Comparison of ENCODE assay signal across 8 cellular contexts in the genomic region with DNA sequence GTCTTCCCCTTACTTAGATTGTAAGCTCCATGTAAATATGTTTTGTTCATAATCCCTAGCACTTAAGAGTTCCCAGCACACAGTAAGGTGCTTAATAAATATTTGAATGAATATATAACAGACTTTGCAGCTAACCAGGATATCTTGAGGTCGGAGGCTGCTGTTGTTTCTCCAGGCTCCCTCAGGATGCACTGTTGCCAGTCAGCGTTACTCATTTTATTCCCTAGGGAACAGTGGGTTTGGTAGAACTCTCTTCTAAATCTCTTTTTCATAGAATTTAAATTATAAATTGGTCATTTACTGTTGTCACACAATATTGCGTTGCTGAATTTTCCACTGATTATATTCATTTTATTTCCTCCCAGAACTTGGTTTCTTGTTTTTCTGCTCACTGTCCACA. TPM values are rescaled to one million over a fixed set of nuclear protein-coding genes. Genes with fewer than 3 reads are reported as not detected.
DNase-seq lines count a peak whose midpoint lies in the region; ATAC-seq and TF ChIP-seq lines count a peak whose summit lies in the region.

No MANE protein-coding gene starts in this region.

- H3K4me1 Mint-ChIP-seq in natural killer cell = peaks cover 18 to 22% of the 10 kb centered on the region in 2 donors

- in situ Hi-C loops in G401 (cut with HindIII; ENCODE audit: low sequenced_read_pairs) = no loop called here

- TF ChIP-seq CTCF in BJ (IDR thresholded peaks at IDR 0.05; ENCODE audit: insufficient read depth, low read depth, low read length) (no peak), choroid plexus epithelial cell (conservative IDR thresholded peaks at IDR 0.05; ENCODE audit: low read depth, low read length) (no peak), natural killer cell (IDR thresholded peaks at IDR 0.05) (no peak)

- H3K27me3 ChIP-seq in BJ (ENCODE audit: control insufficient read depth, insufficient read depth, low read length) = no peaks in the 10 kb centered on the region
- no peaks in the 10 kb centered on the region for H3K27me3 ChIP-seq in Karpas-422 (ENCODE audit: low read length)

- no peak for ATAC-seq in natural killer cell
- no peak for ATAC-seq in sciatic nerve

- peak overlapping the region; percentile 40 for H2AFZ ChIP-seq in Karpas-422 (ENCODE audit: low read length)

- peak overlapping the region; percentile 86 for H3K4me2 ChIP-seq in Karpas-422 (ENCODE audit: low read depth, low read length, poor library complexity, severe bottlenecking)

- no peaks in the 10 kb centered on the region for H3K27me3 Mint-ChIP-seq in natural killer cell (ENCODE audit: low read depth in 2 of 2)

- H3K9me2 ChIP-seq in Karpas-422 (replicated peaks; ENCODE audit: insufficient read depth, low read length) = no peaks in the 10 kb centered on the region

- POLR2A ChIA-PET in BJ (lab: Charles Lee) = interaction anchor here (0.7 to 1.4 kb wide), 2 partner anchors 21 to 55 kb away, joined by 3 to 4 read pairs; partner anchors contain the start of gene NAT10

- H4K20me1 ChIP-seq in Karpas-422 (ENCODE audit: insufficient read depth, low read depth, low read length) = peaks cover 10% of the 10 kb centered on the region

- H3K27ac Mint-ChIP-seq in natural killer cell = peak overlapping the region; percentile 95 to 96

- H3K4me3 Mint-ChIP-seq in natural killer cell = peak overlapping the region; percentile 88

- H3K79me2 ChIP-seq in Karpas-422 (ENCODE audit: low read length) = peaks cover 34% of the 10 kb centered on the region

- H3K4me3 ChIP-seq in BJ (ENCODE audit: low read depth, low read length) = peak overlapping the region; percentile 97
- H3K4me3 ChIP-seq in Karpas-422 (ENCODE audit: low read length) = peak overlapping the region; percentile 81
- peak overlapping the region; percentile 97 for H3K4me3 ChIP-seq in choroid plexus epithelial cell (ENCODE audit: low read depth, low read length)

- H3K36me3 Mint-ChIP-seq in natural killer cell = no peaks in the 10 kb centered on the region

- H3K36me3 ChIP-seq in BJ (ENCODE audit: control insufficient read depth, insufficient read depth, low read length) = peaks cover 2% of the 10 kb centered on the region; the same call in 1 of the 2 replicates
- H3K36me3 ChIP-seq in Karpas-422 (ENCODE audit: insufficient read depth, low read length) = peaks cover 23% of the 10 kb centered on the region; the same call in 1 of the 2 replicates

- no peaks in the 10 kb centered on the region for H3K9me3 Mint-ChIP-seq in natural killer cell

- H3K27ac ChIP-seq in Karpas-422 (ENCODE audit: low read length) = peak overlapping the region; percentile 90

- H3K9ac ChIP-seq in Karpas-422 (ENCODE audit: low read length) = peak overlapping the region; percentile 100

- intact Hi-C loops in natural killer cell (cut with micrococcal nuclease) = loop anchor here (5.0 to 10.0 kb wide), 4 partner anchors 37 to 1156 kb away; partner anchors contain the start of genes ABTB2, QSER1 and TCP11L1
- intact Hi-C loops in sciatic nerve (cut with DNase I) = no loop called here

- CTCF ChIA-PET in BJ (lab: Yijun Ruan, JAX) = no interaction called here

- H3K9me3 ChIP-seq in Karpas-422 (ENCODE audit: low read length) = no peaks in the 10 kb centered on the region

- DNase-seq in BJ (ENCODE audit: low read depth) = no peak
- peak; percentile 57 for DNase-seq in Karpas-422
- DNase-seq in choroid plexus epithelial cell (ENCODE audit: low read depth) = peak; percentile 55
- DNase-seq in natural killer cell = no peak
- DNase-seq in SIG-M5 (lab: John Stamatoyannopoulos, UW) = no peak
- DNase-seq in G401 (ENCODE audit: low spot score) = no peak
- DNase-seq in sciatic nerve (ENCODE audit: low spot score) = no peak
- no peak for DNase-seq in RPMI8226

- H3K4me1 ChIP-seq in Karpas-422 (ENCODE audit: low read length) = peaks cover 29% of the 10 kb centered on the region

RNA-seq across cellular contexts. Expression of gene CAPRIN1, which starts 1.0 kb away (rescaled TPM):
- 183 and 195 TPM in 2 replicates for polyA plus RNA-seq in BJ (2011; rRNA removed)
- polyA minus RNA-seq in BJ (2011; rRNA and poly(A)+ RNA removed) = 256 and 364 TPM in 2 replicates
- 195 and 234 TPM in 2 replicates for total RNA-seq in Karpas-422 (2014; rRNA removed; shearing (Covaris generic); ENCODE audit: low replicate concordance)
- total RNA-seq in natural killer cell (100 to 1,000 TPM; 118 to 158 (median 137) TPM), sciatic nerve (167 TPM)
- total RNA-seq in G401 (2014; rRNA removed; shearing (Covaris generic)) = 145 and 188 TPM in 2 replicates

RNA-seq across cellular contexts. Expression of gene NAT10, which starts 54.9 kb away (rescaled TPM):
- 31.6 and 35.0 TPM in 2 replicates for polyA plus RNA-seq in BJ (2011; rRNA removed)
- 32.1 and 44.4 TPM in 2 replicates for polyA minus RNA-seq in BJ (2011; rRNA and poly(A)+ RNA removed)
- 45.0 and 61.0 TPM in 2 replicates for total RNA-seq in Karpas-422 (2014; rRNA removed; shearing (Covaris generic); ENCODE audit: low replicate concordance)
- total RNA-seq in natural killer cell (10 to 100 TPM; 40.3 to 53.6 (median 42.8) TPM), sciatic nerve (46.3 TPM)
- total RNA-seq in G401 (2014; rRNA removed; shearing (Covaris generic)) = 83.1 and 87.9 TPM in 2 replicates

Comparison
In these comparisons a context has a peak if more than half of its experiments do, and no peak if none do; other contexts are left out.
1. DNase-seq: peak in Karpas-422 (single experiment) and choroid plexus epithelial cell (single experiment); none in BJ (single experiment), natural killer cell (single experiment), SIG-M5 (single experiment), G401 (single experiment), sciatic nerve (single experiment) and RPMI8226 (single experiment).
2. Peak in every context shown above with its lines, with median percentiles within 50 percentile points of each other: H3K4me3 ChIP-seq.